Comparison of ENCODE assay signal across 15 cellular contexts in the genomic region with DNA sequence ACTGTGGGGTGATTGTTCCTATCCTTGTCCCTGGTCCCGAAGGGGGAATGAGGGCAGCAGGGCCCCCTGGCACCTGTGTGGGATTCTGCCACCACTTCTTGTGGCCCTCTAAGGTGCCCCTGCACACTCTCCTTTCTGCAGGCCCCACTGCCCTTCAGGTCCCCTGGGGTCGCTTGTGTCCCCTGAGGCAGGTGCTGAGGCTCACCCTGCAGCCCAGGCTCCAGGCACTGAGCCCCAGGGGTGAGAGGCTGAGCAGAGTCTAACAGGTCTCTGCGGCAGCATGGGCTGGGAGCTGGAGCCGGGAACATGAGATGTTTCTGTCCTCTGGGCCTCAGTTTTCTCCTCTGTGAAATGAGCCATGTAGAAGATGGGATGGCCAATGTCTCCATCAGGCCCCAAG.
DNase-seq lines count a peak whose midpoint lies in the region; ATAC-seq and TF ChIP-seq lines count a peak whose summit lies in the region.
"Had no signal": no experiment of that assay in that cellular context is flagged by ENCODE, and none has a peak within 500 bp of the region (broad histone marks: within the 10 kb centered on the region; RNA-seq: fewer than 3 reads in every experiment).

No MANE protein-coding gene starts in this region.

- H4K20me1 ChIP-seq in BLaER1 (no peaks in the 10 kb centered on the region), Karpas-422 (ENCODE audit: insufficient read depth, low read depth, low read length) (no peaks in the 10 kb centered on the region; the same call in 1 of the 2 replicates)

- H3K4me2 ChIP-seq in BLaER1 (peak overlapping the region; percentile 99), Karpas-422 (ENCODE audit: low read depth, low read length, poor library complexity, severe bottlenecking) (peak overlapping the region; percentile 68)
- H3K4me2 ChIP-seq: GM23338 had no signal

- no peaks in the 10 kb centered on the region for H3K36me3 Mint-ChIP-seq in glutamatergic neuron (ENCODE audit: unreplicated experiment)
- H3K36me3 Mint-ChIP-seq in stimulated activated effector memory CD8-positive, alpha-beta T cell treated with anti-CD3 and anti-CD28 coated beads, Interleukin-12 subunit alpha, Interleukin-12 subunit beta, amount 100 ng/mL, for 72 hours = no peaks in the 10 kb centered on the region
- H3K36me3 Mint-ChIP-seq: CD14-positive monocyte; CD8-positive, alpha-beta T cell had no signal

- H3K4me3 ChIP-seq in BLaER1 (no peak overlapping the region), Karpas-422 (ENCODE audit: low read length) (peak overlapping the region; percentile 49)
- H3K4me3 ChIP-seq: GM23338 had no signal

- DNase-seq in Karpas-422 (peak; percentile 92), glutamatergic neuron (peak; percentile 9), COR-L47 (lab: John Stamatoyannopoulos, UW) (no peak)
- no peak for DNase-seq in stimulated activated effector memory CD8-positive, alpha-beta T cell treated with anti-CD3 and anti-CD28 coated beads, Interleukin-12 subunit alpha, Interleukin-12 subunit beta, amount 100 ng/mL, for 72 hours (ENCODE audit: low spot score in 2 of 2)
- DNase-seq: Caco-2; CD8-positive, alpha-beta T cell; DND-41; GDM1; H9 had no signal

- H3K9me2 ChIP-seq in Karpas-422 (replicated peaks; ENCODE audit: insufficient read depth, low read length) = no peaks in the 10 kb centered on the region

- peaks cover 3% of the 10 kb centered on the region for H3K27me3 Mint-ChIP-seq in glutamatergic neuron (ENCODE audit: unreplicated experiment)
- H3K27me3 Mint-ChIP-seq: B cell had no signal

- no peaks in the 10 kb centered on the region for H3K36me3 ChIP-seq in BLaER1
- H3K36me3 ChIP-seq in Karpas-422 (ENCODE audit: insufficient read depth, low read length) = no peaks in the 10 kb centered on the region

- no peak for ATAC-seq in stimulated activated effector memory CD8-positive, alpha-beta T cell treated with anti-CD3 and anti-CD28 coated beads, Interleukin-12 subunit alpha, Interleukin-12 subunit beta, amount 100 ng/mL, for 72 hours
- ATAC-seq in SK-N-SH treated with all-trans-retinoic acid at 6 μM for 48 hours (no peak), HG02678 (IDR thresholded peaks at IDR 0.05; ENCODE audit: unreplicated experiment) (no peak)
- ATAC-seq: CD8-positive, alpha-beta T cell had no signal

- H3K27ac ChIP-seq in BLaER1 (no peak overlapping the region; the same call in 1 of the 2 replicates), Karpas-422 (ENCODE audit: low read length) (peak overlapping the region; percentile 77)

- peaks cover 4% of the 10 kb centered on the region for H3K4me1 Mint-ChIP-seq in glutamatergic neuron (ENCODE audit: low read depth, unreplicated experiment)
- H3K4me1 Mint-ChIP-seq in stimulated activated effector memory CD8-positive, alpha-beta T cell treated with anti-CD3 and anti-CD28 coated beads, Interleukin-12 subunit alpha, Interleukin-12 subunit beta, amount 100 ng/mL, for 72 hours = peaks cover 8% of the 10 kb centered on the region
- H3K4me1 Mint-ChIP-seq: B cell, CD14-positive monocyte had no signal

- H3K27me3 ChIP-seq in BLaER1 (no peaks in the 10 kb centered on the region), Karpas-422 (ENCODE audit: low read length) (no peaks in the 10 kb centered on the region)

- no peak overlapping the region for H3K27ac Mint-ChIP-seq in glutamatergic neuron (ENCODE audit: unreplicated experiment)
- peak overlapping the region; percentile 14 for H3K27ac Mint-ChIP-seq in stimulated activated effector memory CD8-positive, alpha-beta T cell treated with anti-CD3 and anti-CD28 coated beads, Interleukin-12 subunit alpha, Interleukin-12 subunit beta, amount 100 ng/mL, for 72 hours
- H3K27ac Mint-ChIP-seq: B cell; CD14-positive monocyte; CD8-positive, alpha-beta T cell; GM23338; H9 had no signal

- H3K4me1 ChIP-seq in BLaER1 = peaks cover 65% of the 10 kb centered on the region
- peaks cover 69% of the 10 kb centered on the region for H3K4me1 ChIP-seq in Karpas-422 (ENCODE audit: low read length)
- H3K4me1 ChIP-seq: Caco-2 had no signal

- H2AFZ ChIP-seq in Karpas-422 (ENCODE audit: low read length) = no peak overlapping the region
- H2AFZ ChIP-seq: GM23338 had no signal

- H3K9ac ChIP-seq in BLaER1 (no peak overlapping the region), Karpas-422 (ENCODE audit: low read length) (peak overlapping the region; percentile 55)

- no peak for TF ChIP-seq CTCF in glutamatergic neuron (IDR thresholded peaks at IDR 0.05; ENCODE audit: partially characterized antibody, unreplicated experiment)

- H3K79me2 ChIP-seq in Karpas-422 (ENCODE audit: low read length) = no peaks in the 10 kb centered on the region

- H3K4me3 Mint-ChIP-seq in glutamatergic neuron (ENCODE audit: unreplicated experiment) = no peak overlapping the region
- no peak overlapping the region for H3K4me3 Mint-ChIP-seq in stimulated activated effector memory CD8-positive, alpha-beta T cell treated with anti-CD3 and anti-CD28 coated beads, Interleukin-12 subunit alpha, Interleukin-12 subunit beta, amount 100 ng/mL, for 72 hours
- H3K4me3 Mint-ChIP-seq: B cell; CD14-positive monocyte; CD8-positive, alpha-beta T cell; GM23338; H9 had no signal

- H3K9me3 ChIP-seq in BLaER1 (no peaks in the 10 kb centered on the region), Karpas-422 (ENCODE audit: low read length) (no peaks in the 10 kb centered on the region)
- H3K9me3 ChIP-seq: Caco-2 had no signal

- H3K9me3 Mint-ChIP-seq in glutamatergic neuron (ENCODE audit: unreplicated experiment) = peaks cover 3% of the 10 kb centered on the region
- H3K9me3 Mint-ChIP-seq in stimulated activated effector memory CD8-positive, alpha-beta T cell treated with anti-CD3 and anti-CD28 coated beads, Interleukin-12 subunit alpha, Interleukin-12 subunit beta, amount 100 ng/mL, for 72 hours = no peaks in the 10 kb centered on the region
- H3K9me3 Mint-ChIP-seq: CD8-positive, alpha-beta T cell; GM23338; H9 had no signal

TF ChIP-seq in SK-N-SH treated with all-trans-retinoic acid at 6 μM for 48 hours, 23 proteins besides CTCF, POLR2A, EP300 and RAD21:
- TF ChIP-seq, protein P1, sequence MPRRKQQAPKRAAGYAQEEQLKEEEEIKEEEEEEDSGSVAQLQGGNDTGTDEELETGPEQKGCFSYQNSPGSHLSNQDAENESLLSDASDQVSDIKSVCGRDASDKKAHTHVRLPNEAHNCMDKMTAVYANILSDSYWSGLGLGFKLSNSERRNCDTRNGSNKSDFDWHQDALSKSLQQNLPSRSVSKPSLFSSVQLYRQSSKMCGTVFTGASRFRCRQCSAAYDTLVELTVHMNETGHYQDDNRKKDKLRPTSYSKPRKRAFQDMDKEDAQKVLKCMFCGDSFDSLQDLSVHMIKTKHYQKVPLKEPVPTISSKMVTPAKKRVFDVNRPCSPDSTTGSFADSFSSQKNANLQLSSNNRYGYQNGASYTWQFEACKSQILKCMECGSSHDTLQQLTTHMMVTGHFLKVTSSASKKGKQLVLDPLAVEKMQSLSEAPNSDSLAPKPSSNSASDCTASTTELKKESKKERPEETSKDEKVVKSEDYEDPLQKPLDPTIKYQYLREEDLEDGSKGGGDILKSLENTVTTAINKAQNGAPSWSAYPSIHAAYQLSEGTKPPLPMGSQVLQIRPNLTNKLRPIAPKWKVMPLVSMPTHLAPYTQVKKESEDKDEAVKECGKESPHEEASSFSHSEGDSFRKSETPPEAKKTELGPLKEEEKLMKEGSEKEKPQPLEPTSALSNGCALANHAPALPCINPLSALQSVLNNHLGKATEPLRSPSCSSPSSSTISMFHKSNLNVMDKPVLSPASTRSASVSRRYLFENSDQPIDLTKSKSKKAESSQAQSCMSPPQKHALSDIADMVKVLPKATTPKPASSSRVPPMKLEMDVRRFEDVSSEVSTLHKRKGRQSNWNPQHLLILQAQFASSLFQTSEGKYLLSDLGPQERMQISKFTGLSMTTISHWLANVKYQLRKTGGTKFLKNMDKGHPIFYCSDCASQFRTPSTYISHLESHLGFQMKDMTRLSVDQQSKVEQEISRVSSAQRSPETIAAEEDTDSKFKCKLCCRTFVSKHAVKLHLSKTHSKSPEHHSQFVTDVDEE (CRISPR knock-in tag; IDR thresholded peaks at IDR 0.05) = no peak
- TF ChIP-seq ZNF70 (CRISPR knock-in tag; IDR thresholded peaks at IDR 0.05) (no peak), ZNF565 (CRISPR knock-in tag; conservative IDR thresholded peaks at IDR 0.05; ENCODE audit: low read depth) (no peak), OSR1 (CRISPR knock-in tag; IDR thresholded peaks at IDR 0.05) (no peak), TCF4 (CRISPR knock-in tag; IDR thresholded peaks at IDR 0.05; ENCODE audit: borderline replicate concordance) (no peak), CSDC2 (CRISPR knock-in tag; IDR thresholded peaks at IDR 0.05) (no peak), BACH2 (CRISPR knock-in tag; IDR thresholded peaks at IDR 0.05; ENCODE audit: borderline replicate concordance) (no peak), GLIS3 (CRISPR knock-in tag; IDR thresholded peaks at IDR 0.05) (no peak), ESRRG (CRISPR knock-in tag; IDR thresholded peaks at IDR 0.05) (no peak), ZFP30 (CRISPR knock-in tag; IDR thresholded peaks at IDR 0.05) (no peak), ZNF8 (CRISPR knock-in tag; IDR thresholded peaks at IDR 0.05) (no peak)
- TF ChIP-seq, protein P2, sequence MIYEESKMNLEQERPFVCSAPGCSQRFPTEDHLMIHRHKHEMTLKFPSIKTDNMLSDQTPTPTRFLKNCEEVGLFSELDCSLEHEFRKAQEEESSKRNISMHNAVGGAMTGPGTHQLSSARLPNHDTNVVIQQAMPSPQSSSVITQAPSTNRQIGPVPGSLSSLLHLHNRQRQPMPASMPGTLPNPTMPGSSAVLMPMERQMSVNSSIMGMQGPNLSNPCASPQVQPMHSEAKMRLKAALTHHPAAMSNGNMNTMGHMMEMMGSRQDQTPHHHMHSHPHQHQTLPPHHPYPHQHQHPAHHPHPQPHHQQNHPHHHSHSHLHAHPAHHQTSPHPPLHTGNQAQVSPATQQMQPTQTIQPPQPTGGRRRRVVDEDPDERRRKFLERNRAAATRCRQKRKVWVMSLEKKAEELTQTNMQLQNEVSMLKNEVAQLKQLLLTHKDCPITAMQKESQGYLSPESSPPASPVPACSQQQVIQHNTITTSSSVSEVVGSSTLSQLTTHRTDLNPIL (CRISPR knock-in tag; IDR thresholded peaks at IDR 0.05; ENCODE audit: low read depth) = no peak
- TF ChIP-seq, protein P3, sequence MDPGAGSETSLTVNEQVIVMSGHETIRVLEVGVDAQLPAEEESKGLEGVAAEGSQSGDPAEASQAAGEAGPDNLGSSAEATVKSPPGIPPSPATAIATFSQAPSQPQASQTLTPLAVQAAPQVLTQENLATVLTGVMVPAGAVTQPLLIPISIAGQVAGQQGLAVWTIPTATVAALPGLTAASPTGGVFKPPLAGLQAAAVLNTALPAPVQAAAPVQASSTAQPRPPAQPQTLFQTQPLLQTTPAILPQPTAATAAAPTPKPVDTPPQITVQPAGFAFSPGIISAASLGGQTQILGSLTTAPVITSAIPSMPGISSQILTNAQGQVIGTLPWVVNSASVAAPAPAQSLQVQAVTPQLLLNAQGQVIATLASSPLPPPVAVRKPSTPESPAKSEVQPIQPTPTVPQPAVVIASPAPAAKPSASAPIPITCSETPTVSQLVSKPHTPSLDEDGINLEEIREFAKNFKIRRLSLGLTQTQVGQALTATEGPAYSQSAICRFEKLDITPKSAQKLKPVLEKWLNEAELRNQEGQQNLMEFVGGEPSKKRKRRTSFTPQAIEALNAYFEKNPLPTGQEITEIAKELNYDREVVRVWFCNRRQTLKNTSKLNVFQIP (CRISPR knock-in tag; IDR thresholded peaks at IDR 0.05; ENCODE audit: borderline replicate concordance, low read depth) = no peak

Comparison
In these comparisons a context has a peak if more than half of its experiments do, and no peak if none do; other contexts are left out.
1. DNase-seq: peak in Karpas-422 (single experiment) and glutamatergic neuron (single experiment); none in stimulated activated effector memory CD8-positive, alpha-beta T cell treated with anti-CD3 and anti-CD28 coated beads, Interleukin-12 subunit alpha, Interleukin-12 subunit beta, amount 100 ng/mL, for 72 hours (0 of 2) and COR-L47 (single experiment).